Comparison of ENCODE assay signal across 29 cellular contexts in genomic region chr6:18212231-18212630, GRCh38.
"Had no signal": no experiment of that assay in that cellular context is flagged by ENCODE, and none has a peak within 500 bp of the region (broad histone marks: within the 10 kb centered on the region; RNA-seq: fewer than 3 reads in every experiment).

No MANE protein-coding gene starts in this region.

- DNase-seq: activated B cell treated with CpG ODN at 0.5 μM for 24 hours; activated CD4-positive, alpha-beta memory T cell treated with anti-CD3 and anti-CD28 coated beads for 36 hours; activated CD4-positive, alpha-beta T cell treated with anti-CD3 and anti-CD28 coated beads for 1 hour; activated CD4-positive, alpha-beta T cell treated with anti-CD3 and anti-CD28 coated beads, Interleukin-2, amount 10 ng/mL, durations not matched to agents 24 days and 14 days; activated gamma-delta T cell treated with Interleukin-2 at 50 U/mL for 16 hours; activated naive CD4-positive, alpha-beta T cell treated with anti-CD3 and anti-CD28 coated beads, Interleukin-2, amount 10 ng/mL, durations not matched to agents 7 days and 5 days; activated naive CD8-positive, alpha-beta T cell treated with anti-CD3 and anti-CD28 coated beads for 36 hours; activated T-cell treated with anti-CD3 and anti-CD28 coated beads for 4 hours; activated T-cell treated with anti-CD3 and anti-CD28 coated beads, Interleukin-2, amount 50 U/mL, for 48 hours; brain microvascular endothelial cell; MG63; MV-4-11; NCI-H1092 treated with DMSO at 0.1 percent for 48 hours; NCI-H1417 treated with DMSO at 0.1 percent for 48 hours; NCI-H1694; NCI-H2029; NCI-H2107; NCI-H2171 treated with DMSO at 0.1 percent for 48 hours; NCI-H226; NCI-H510A; NCI-H526 treated with DMSO at 0.1 percent for 48 hours; Peyer's patch; Right ventricle myocardium superior; SJCRH30; SK-N-SH; T-helper 1 cell had no signal

- H3K4me2 ChIP-seq: SK-N-SH had no signal

- H3K9me3 Mint-ChIP-seq: activated B cell treated with CpG ODN at 0.5 μM for 24 hours; activated CD4-positive, alpha-beta memory T cell treated with anti-CD3 and anti-CD28 coated beads for 36 hours; activated CD4-positive, alpha-beta T cell treated with anti-CD3 and anti-CD28 coated beads, Interleukin-2, amount 10 ng/mL, durations not matched to agents 24 days and 14 days; activated naive CD4-positive, alpha-beta T cell treated with anti-CD3 and anti-CD28 coated beads, Interleukin-2, amount 10 ng/mL, durations not matched to agents 7 days and 5 days; activated naive CD8-positive, alpha-beta T cell treated with anti-CD3 and anti-CD28 coated beads for 36 hours; activated T-helper 17 cell treated with anti-CD3 and anti-CD28 coated beads, Interleukin-2, amount 50 U/mL, for 72 hours had no signal

- H3K27ac Mint-ChIP-seq: activated B cell treated with CpG ODN at 0.5 μM for 24 hours; activated CD4-positive, alpha-beta memory T cell treated with anti-CD3 and anti-CD28 coated beads for 36 hours; activated CD4-positive, alpha-beta T cell treated with anti-CD3 and anti-CD28 coated beads, Interleukin-2, amount 10 ng/mL, durations not matched to agents 24 days and 14 days; activated naive CD4-positive, alpha-beta T cell treated with anti-CD3 and anti-CD28 coated beads, Interleukin-2, amount 10 ng/mL, durations not matched to agents 7 days and 5 days; activated naive CD8-positive, alpha-beta T cell treated with anti-CD3 and anti-CD28 coated beads for 36 hours; activated T-helper 17 cell treated with anti-CD3 and anti-CD28 coated beads, Interleukin-2, amount 50 U/mL, for 72 hours had no signal

- H3K27ac ChIP-seq: brain microvascular endothelial cell, cardiac muscle cell, Peyer's patch, RWPE1, SJCRH30 had no signal

- H3K27me3 Mint-ChIP-seq: activated B cell treated with CpG ODN at 0.5 μM for 24 hours; activated CD4-positive, alpha-beta memory T cell treated with anti-CD3 and anti-CD28 coated beads for 36 hours; activated CD4-positive, alpha-beta T cell treated with anti-CD3 and anti-CD28 coated beads, Interleukin-2, amount 10 ng/mL, durations not matched to agents 24 days and 14 days; activated naive CD4-positive, alpha-beta T cell treated with anti-CD3 and anti-CD28 coated beads, Interleukin-2, amount 10 ng/mL, durations not matched to agents 7 days and 5 days; activated naive CD8-positive, alpha-beta T cell treated with anti-CD3 and anti-CD28 coated beads for 36 hours; activated T-helper 17 cell treated with anti-CD3 and anti-CD28 coated beads, Interleukin-2, amount 50 U/mL, for 72 hours had no signal

- H3K36me3 ChIP-seq: brain microvascular endothelial cell, cardiac muscle cell, MG63, SJCRH30 had no signal

- H3K4me3 Mint-ChIP-seq: activated B cell treated with CpG ODN at 0.5 μM for 24 hours; activated CD4-positive, alpha-beta memory T cell treated with anti-CD3 and anti-CD28 coated beads for 36 hours; activated CD4-positive, alpha-beta T cell treated with anti-CD3 and anti-CD28 coated beads, Interleukin-2, amount 10 ng/mL, durations not matched to agents 24 days and 14 days; activated naive CD4-positive, alpha-beta T cell treated with anti-CD3 and anti-CD28 coated beads, Interleukin-2, amount 10 ng/mL, durations not matched to agents 7 days and 5 days; activated naive CD8-positive, alpha-beta T cell treated with anti-CD3 and anti-CD28 coated beads for 36 hours; activated T-helper 17 cell treated with anti-CD3 and anti-CD28 coated beads, Interleukin-2, amount 50 U/mL, for 72 hours had no signal

- H3K9ac ChIP-seq: SK-N-SH had no signal

- H3K4me3 ChIP-seq: cardiac muscle cell, MG63, Peyer's patch, SJCRH30 had no signal

- H3K9me3 ChIP-seq: MG63, Peyer's patch, SJCRH30, SK-N-SH had no signal

- H3K4me1 ChIP-seq: Peyer's patch, SJCRH30 had no signal

- H3K27me3 ChIP-seq: brain microvascular endothelial cell, cardiac muscle cell, MG63, Peyer's patch, SJCRH30 had no signal
